In the genomic region with DNA sequence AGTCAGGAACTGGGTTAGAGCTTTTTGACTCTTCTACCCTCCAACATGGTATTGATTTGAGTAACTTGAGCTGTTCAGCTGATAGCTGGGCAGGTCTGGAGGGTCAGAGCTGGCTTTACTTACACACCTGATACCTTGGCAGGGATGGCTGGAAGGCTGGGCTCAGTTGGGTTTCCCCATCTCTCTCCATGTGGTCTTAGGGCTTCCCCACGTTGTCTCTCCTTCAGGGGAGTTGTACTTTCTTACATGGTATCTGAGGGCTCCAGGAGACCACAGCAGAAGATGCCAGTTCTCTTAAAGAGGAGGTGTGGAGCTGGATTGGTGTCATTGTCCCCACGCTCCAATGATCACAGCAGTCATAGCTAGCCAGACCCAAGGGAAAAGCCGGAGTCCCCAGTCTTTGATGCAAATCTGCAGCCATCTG, we compare ENCODE assay signal across 12 cellular contexts. TPM values are rescaled to one million over a fixed set of nuclear protein-coding genes. Genes with fewer than 3 reads are reported as not detected.
A peak's percentile ranks its signal among the peaks of the same experiment; 100 is the strongest.
DNase-seq lines count a peak whose midpoint lies in the region; ATAC-seq and TF ChIP-seq lines count a peak whose summit lies in the region.
"Had no signal": no experiment of that assay in that cellular context is flagged by ENCODE, and none has a peak within 500 bp of the region (broad histone marks: within the 10 kb centered on the region; RNA-seq: fewer than 3 reads in every experiment).

No MANE protein-coding gene starts in this region.

- no peaks in the 10 kb centered on the region for H3K9me3 ChIP-seq in left ventricle myocardium inferior (replicated peaks)
- H3K9me3 ChIP-seq: testis had no signal

- no peaks in the 10 kb centered on the region for H3K27me3 ChIP-seq in left ventricle myocardium inferior (ENCODE audit: low read depth)
- H3K27me3 ChIP-seq: testis had no signal

- H3K4me1 ChIP-seq in left ventricle myocardium inferior = no peaks in the 10 kb centered on the region
- H3K4me1 ChIP-seq: testis had no signal

- intact Hi-C loops in left ventricle myocardium inferior (cut with micrococcal nuclease) = no loop called here

- H3K4me3 ChIP-seq in left ventricle myocardium inferior = no peak overlapping the region
- H3K4me3 ChIP-seq: testis had no signal

- in situ Hi-C loops in ACHN (cut with HindIII; ENCODE audit: low pct_ligation_motif_present, low pct_unique_long_range_greater_than_20kb, low sequenced_read_pairs) = no loop called here

- peaks cover 13% of the 10 kb centered on the region for H3K36me3 ChIP-seq in left ventricle myocardium inferior

- H3K27ac ChIP-seq in left ventricle myocardium inferior (replicated peaks) = no peak overlapping the region
- H3K27ac ChIP-seq: testis had no signal

- no peak for TF ChIP-seq CTCF in left ventricle myocardium inferior (IDR thresholded peaks at IDR 0.05; ENCODE audit: borderline replicate concordance)

- DNase-seq in ACHN (no peak), left ventricle myocardium inferior (no peak), NCI-H2029 (lab: John Stamatoyannopoulos, UW) (no peak)
- no peak for DNase-seq in stimulated activated naive CD4-positive, alpha-beta T cell (lab: John Stamatoyannopoulos, UW)
- DNase-seq: activated effector memory CD4-positive, alpha-beta T cell treated with anti-CD3 and anti-CD28 coated beads, Interleukin-2, amount 50 U/mL, for 16 hours; NCI-H510A treated with DMSO at 0.1 percent for 48 hours; SHP77; testis had no signal

- peak; percentile 80 for ATAC-seq in GM18511 (IDR thresholded peaks at IDR 0.05; ENCODE audit: unreplicated experiment)
- ATAC-seq in GM19468 (IDR thresholded peaks at IDR 0.05; ENCODE audit: extremely low read depth, unreplicated experiment) = peak; percentile 16
- ATAC-seq in HG02885 (IDR thresholded peaks at IDR 0.05; ENCODE audit: poor library complexity, unreplicated experiment) = peak; percentile 74
- peak; percentile 63 for ATAC-seq in HG03521 (IDR thresholded peaks at IDR 0.05; ENCODE audit: unreplicated experiment)

RNA-seq across cellular contexts. Expression of a gene that starts 25.6 kb away (rescaled TPM):
- total RNA-seq in left ventricle myocardium inferior = 112 TPM

Comparison
In these comparisons a context has a peak if more than half of its experiments do, and no peak if none do; other contexts are left out.
1. ATAC-seq: peak in every context shown above with its lines; median percentile 80 in GM18511; 74 in HG02885; 63 in HG03521; 16 in GM19468.